ENCODE assay signal across 26 cellular contexts in the genomic region with DNA sequence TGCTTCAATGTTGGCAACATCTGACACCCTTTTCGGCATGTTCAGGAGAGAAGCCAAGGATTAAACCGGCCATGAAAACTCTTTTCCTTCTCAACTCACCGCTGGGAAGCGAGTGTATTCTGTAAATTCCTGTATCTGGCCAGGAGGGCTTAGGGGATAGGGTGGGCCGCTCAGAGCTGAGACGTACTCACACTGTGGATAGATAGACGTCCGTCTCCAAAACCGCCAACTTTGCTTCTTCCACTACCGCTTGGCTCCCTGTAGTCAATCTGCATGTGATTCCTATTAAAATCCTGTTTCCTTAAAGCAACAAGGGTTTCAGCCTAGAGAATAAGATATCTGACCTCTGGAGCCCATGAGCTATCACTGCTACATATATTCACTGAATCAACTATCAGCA.
DNase-seq lines count a peak whose midpoint lies in the region; ATAC-seq and TF ChIP-seq lines count a peak whose summit lies in the region.
"Had no signal": no experiment of that assay in that cellular context is flagged by ENCODE, and none has a peak within 500 bp of the region (broad histone marks: within the 10 kb centered on the region; RNA-seq: fewer than 3 reads in every experiment).

No MANE protein-coding gene starts in this region.

- H3K9me2 ChIP-seq in Karpas-422 (replicated peaks; ENCODE audit: insufficient read depth, low read length): no peaks in the 10 kb centered on the region

- DNase-seq in heart left ventricle (no peak), nephron progenitor cell (peak; percentile 3), Karpas-422 (no peak), lower lobe of right lung (no peak), GM10266 (ENCODE audit: extremely low spot score) (no peak)
- DNase-seq: activated CD4-positive, alpha-beta T cell treated with anti-CD3 and anti-CD28 coated beads, Interleukin-2, amount 10 ng/mL, durations not matched to agents 24 days and 14 days; activated gamma-delta T cell; activated naive CD8-positive, alpha-beta T cell treated with anti-CD3 and anti-CD28 coated beads, Interleukin-2, amount 10 ng/mL, durations not matched to agents 7 days and 5 days; activated T-cell treated with anti-CD3 and anti-CD28 coated beads, Interleukin-2, amount 50 U/mL, for 24 hours; CD8-positive, alpha-beta T cell; colonic mucosa; DMS 273 treated with DMSO at 0.1 percent for 48 hours; IMR-90; NCI-H1092; NCI-H187; SIG-M5; stimulated activated CD4-positive, alpha-beta T cell treated with anti-CD3 and anti-CD28 coated beads, Interleukin-4, amount 100 ng/mL, for 4 hours; T-helper 9 cell; WERI-Rb-1 had no signal

- H3K9ac ChIP-seq in Karpas-422 (ENCODE audit: low read length): no peak overlapping the region

- H3K9me3 Mint-ChIP-seq in nephron progenitor cell: no peaks in the 10 kb centered on the region
- H3K9me3 Mint-ChIP-seq: activated CD4-positive, alpha-beta T cell treated with anti-CD3 and anti-CD28 coated beads, Interleukin-2, amount 10 ng/mL, durations not matched to agents 24 days and 14 days; activated naive CD8-positive, alpha-beta T cell treated with anti-CD3 and anti-CD28 coated beads, Interleukin-2, amount 10 ng/mL, durations not matched to agents 7 days and 5 days had no signal

- H3K9me3 ChIP-seq in heart left ventricle (no peaks in the 10 kb centered on the region), Karpas-422 (ENCODE audit: low read length) (no peaks in the 10 kb centered on the region; the same call in 1 of the 2 replicates), lower lobe of right lung (no peaks in the 10 kb centered on the region)
- H3K9me3 ChIP-seq: colonic mucosa, gastroesophageal sphincter, vagina had no signal

- H3K4me3 Mint-ChIP-seq in nephron progenitor cell: no peak overlapping the region
- H3K4me3 Mint-ChIP-seq: activated CD4-positive, alpha-beta T cell treated with anti-CD3 and anti-CD28 coated beads, Interleukin-2, amount 10 ng/mL, durations not matched to agents 24 days and 14 days; activated naive CD8-positive, alpha-beta T cell treated with anti-CD3 and anti-CD28 coated beads, Interleukin-2, amount 10 ng/mL, durations not matched to agents 7 days and 5 days; activated T-cell treated with anti-CD3 and anti-CD28 coated beads, Interleukin-2, amount 50 U/mL, for 24 hours; CD8-positive, alpha-beta T cell; natural killer cell treated with Interleukin-12 subunit alpha and Interleukin-12 subunit beta and Interleukin-15 and Interleukin-18, amount 100 ng/mL, for 72 hours; stimulated activated memory B cell treated with anti-CD40 and anti-IgM and Interleukin-4, amounts not matched to agents 10 μg/mL and 1 μg/mL and 100 μg/mL, for 72 hours had no signal

- no peaks in the 10 kb centered on the region for H3K4me1 ChIP-seq in ACC112 (ENCODE audit: control insufficient read depth, insufficient read depth, low read length, unreplicated experiment)
- H3K4me1 ChIP-seq in heart left ventricle: peaks cover 0 to 4% (median 0%) of the 10 kb centered on the region in 12 donors
- peaks cover 6% of the 10 kb centered on the region; the same call in 1 of the 2 replicates for H3K4me1 ChIP-seq in Karpas-422 (ENCODE audit: low read length)
- H3K4me1 ChIP-seq in lower lobe of right lung: no peaks in the 10 kb centered on the region
- H3K4me1 ChIP-seq: colonic mucosa, vagina had no signal

- H3K79me2 ChIP-seq in ACC112 (ENCODE audit: control insufficient read depth, insufficient read depth, low read length, unreplicated experiment) (no peaks in the 10 kb centered on the region), Karpas-422 (ENCODE audit: low read length) (no peaks in the 10 kb centered on the region)

- no peaks in the 10 kb centered on the region for H3K36me3 Mint-ChIP-seq in nephron progenitor cell (ENCODE audit: low read depth)
- H3K36me3 Mint-ChIP-seq: activated naive CD8-positive, alpha-beta T cell treated with anti-CD3 and anti-CD28 coated beads, Interleukin-2, amount 10 ng/mL, durations not matched to agents 7 days and 5 days; CD8-positive, alpha-beta T cell; natural killer cell treated with Interleukin-12 subunit alpha and Interleukin-12 subunit beta and Interleukin-15 and Interleukin-18, amount 100 ng/mL, for 72 hours; stimulated activated memory B cell treated with anti-CD40 and anti-IgM and Interleukin-4, amounts not matched to agents 10 μg/mL and 1 μg/mL and 100 μg/mL, for 72 hours had no signal

- H3K4me1 Mint-ChIP-seq in nephron progenitor cell: peaks cover 27% of the 10 kb centered on the region
- H3K4me1 Mint-ChIP-seq: activated CD4-positive, alpha-beta T cell treated with anti-CD3 and anti-CD28 coated beads, Interleukin-2, amount 10 ng/mL, durations not matched to agents 24 days and 14 days; activated naive CD8-positive, alpha-beta T cell treated with anti-CD3 and anti-CD28 coated beads, Interleukin-2, amount 10 ng/mL, durations not matched to agents 7 days and 5 days; stimulated activated memory B cell treated with anti-CD40 and anti-IgM and Interleukin-4, amounts not matched to agents 10 μg/mL and 1 μg/mL and 100 μg/mL, for 72 hours had no signal

- peak; percentile 6 to 48 (median 24) for ATAC-seq in heart left ventricle
- no peak for ATAC-seq in GM18519 (IDR thresholded peaks at IDR 0.05; ENCODE audit: low FRiP score, unreplicated experiment)
- no peak for ATAC-seq in lower lobe of right lung
- ATAC-seq: CD8-positive, alpha-beta T cell; gastroesophageal sphincter; natural killer cell treated with Interleukin-12 subunit alpha and Interleukin-12 subunit beta and Interleukin-15 and Interleukin-18, amount 100 ng/mL, for 72 hours; stimulated activated memory B cell treated with anti-CD40 and anti-IgM and Interleukin-4, amounts not matched to agents 10 μg/mL and 1 μg/mL and 100 μg/mL, for 72 hours had no signal

- TF ChIP-seq CTCF in heart left ventricle (IDR thresholded peaks at IDR 0.05) (no peak), nephron progenitor cell (IDR thresholded peaks at IDR 0.05) (no peak), lower lobe of right lung (IDR thresholded peaks at IDR 0.05) (no peak), GM10266 (IDR thresholded peaks at IDR 0.05; ENCODE audit: control insufficient read depth, insufficient read depth, low read depth, missing control alignments) (no peak)

- TF ChIP-seq POLR2A in heart left ventricle (IDR thresholded peaks at IDR 0.05): no peak

- no peaks in the 10 kb centered on the region for H4K20me1 ChIP-seq in Karpas-422 (ENCODE audit: insufficient read depth, low read depth, low read length)

- H3K27me3 ChIP-seq in ACC112 (ENCODE audit: insufficient read depth, low read length): no peaks in the 10 kb centered on the region
- H3K27me3 ChIP-seq in heart left ventricle: no peaks in the 10 kb centered on the region
- no peaks in the 10 kb centered on the region for H3K27me3 ChIP-seq in Karpas-422 (ENCODE audit: low read length)
- H3K27me3 ChIP-seq in lower lobe of right lung (ENCODE audit: low read depth): no peaks in the 10 kb centered on the region
- H3K27me3 ChIP-seq: colonic mucosa, gastroesophageal sphincter, vagina had no signal

- 24 to 36% (median 25%) methylated on average over 10 of the region's 10 CpGs for WGBS in heart left ventricle, 4 donors

- H3K4me2 ChIP-seq in Karpas-422 (ENCODE audit: low read depth, low read length, poor library complexity, severe bottlenecking): no peak overlapping the region

- H3K36me3 ChIP-seq in ACC112 (ENCODE audit: insufficient read depth, low read length) (no peaks in the 10 kb centered on the region), heart left ventricle (no peaks in the 10 kb centered on the region), Karpas-422 (ENCODE audit: insufficient read depth, low read length) (no peaks in the 10 kb centered on the region), lower lobe of right lung (no peaks in the 10 kb centered on the region)
- H3K36me3 ChIP-seq: colonic mucosa, gastroesophageal sphincter, vagina, WERI-Rb-1 had no signal

- H3K27ac ChIP-seq in ACC112 (ENCODE audit: low read depth, low read length) (no peak overlapping the region), angular gyrus (ENCODE audit: low read depth, low read length) (peak overlapping the region; percentile 29), heart left ventricle (peak overlapping the region; percentile 28 to 90 (median 78)), Karpas-422 (ENCODE audit: low read length) (no peak overlapping the region), lower lobe of right lung (no peak overlapping the region)
- H3K27ac ChIP-seq: colonic mucosa, gastroesophageal sphincter, vagina, WERI-Rb-1 had no signal

- peak overlapping the region; percentile 69 for H3K27ac Mint-ChIP-seq in nephron progenitor cell
- H3K27ac Mint-ChIP-seq: activated CD4-positive, alpha-beta T cell treated with anti-CD3 and anti-CD28 coated beads, Interleukin-2, amount 10 ng/mL, durations not matched to agents 24 days and 14 days; activated naive CD8-positive, alpha-beta T cell treated with anti-CD3 and anti-CD28 coated beads, Interleukin-2, amount 10 ng/mL, durations not matched to agents 7 days and 5 days; activated T-cell treated with anti-CD3 and anti-CD28 coated beads, Interleukin-2, amount 50 U/mL, for 24 hours; CD8-positive, alpha-beta T cell; natural killer cell treated with Interleukin-12 subunit alpha and Interleukin-12 subunit beta and Interleukin-15 and Interleukin-18, amount 100 ng/mL, for 72 hours; stimulated activated memory B cell treated with anti-CD40 and anti-IgM and Interleukin-4, amounts not matched to agents 10 μg/mL and 1 μg/mL and 100 μg/mL, for 72 hours had no signal

- H3K4me3 ChIP-seq in ACC112 (ENCODE audit: low read depth, low read length): peak overlapping the region; percentile 40; the same call in 1 of the 2 replicates
- H3K4me3 ChIP-seq in heart left ventricle: peak overlapping the region; percentile 12 to 56 (median 40)
- no peak overlapping the region for H3K4me3 ChIP-seq in Karpas-422 (ENCODE audit: low read length)
- no peak overlapping the region for H3K4me3 ChIP-seq in lower lobe of right lung
- H3K4me3 ChIP-seq: colonic mucosa, vagina had no signal

- intact Hi-C loops in heart left ventricle (cut with DNase I): loop anchor here in 2 of 10 donors (5.0 to 10.0 kb wide), 2 partner anchors 59 to 173 kb away; no protein-coding TSS in a partner anchor
- intact Hi-C loops in lower lobe of right lung (cut with DNase I): no loop called here

- H2AFZ ChIP-seq in ACC112 (ENCODE audit: low read length, unreplicated experiment) (no peak overlapping the region), Karpas-422 (ENCODE audit: low read length) (no peak overlapping the region)

- H3K27me3 Mint-ChIP-seq in nephron progenitor cell (ENCODE audit: low read depth, poor library complexity): peaks cover 8% of the 10 kb centered on the region
- H3K27me3 Mint-ChIP-seq: activated CD4-positive, alpha-beta T cell treated with anti-CD3 and anti-CD28 coated beads, Interleukin-2, amount 10 ng/mL, durations not matched to agents 24 days and 14 days; activated naive CD8-positive, alpha-beta T cell treated with anti-CD3 and anti-CD28 coated beads, Interleukin-2, amount 10 ng/mL, durations not matched to agents 7 days and 5 days; activated T-cell treated with anti-CD3 and anti-CD28 coated beads, Interleukin-2, amount 50 U/mL, for 24 hours; natural killer cell treated with Interleukin-12 subunit alpha and Interleukin-12 subunit beta and Interleukin-15 and Interleukin-18, amount 100 ng/mL, for 72 hours; stimulated activated memory B cell treated with anti-CD40 and anti-IgM and Interleukin-4, amounts not matched to agents 10 μg/mL and 1 μg/mL and 100 μg/mL, for 72 hours had no signal

Comparison
In these comparisons a context has a peak if more than half of its experiments do, and no peak if none do; other contexts are left out.
1. H3K27ac ChIP-seq: peak in angular gyrus (single experiment) and heart left ventricle (12 of 12); none in ACC112 (single experiment), Karpas-422 (single experiment) and lower lobe of right lung (single experiment).
2. H3K4me3 ChIP-seq: peak in ACC112 (single experiment) and heart left ventricle (12 of 12); none in Karpas-422 (single experiment) and lower lobe of right lung (single experiment).
3. ATAC-seq: peak in heart left ventricle (4 of 4); none in GM18519 (single experiment) and lower lobe of right lung (0 of 2).